ENCODE assay signal across 8 cellular contexts in genomic region chr12:132506730-132507538, GRCh38. TPM values are rescaled to one million over a fixed set of nuclear protein-coding genes. Genes with fewer than 3 reads are reported as not detected.
DNase-seq lines count a peak whose midpoint lies in the region; ATAC-seq lines count a peak whose summit lies in the region.

No MANE protein-coding gene starts in this region.

- H4K8ac ChIP-seq in neuronal stem cell (ENCODE audit: low read depth, low read length), result no peak overlapping the region

- H3K4me3 ChIP-seq in neuronal stem cell (ENCODE audit: low read length in 2 of 2), result peak overlapping the region in 1 of 2 donors; percentile 12

- peaks cover 2 to 13% of the 10 kb centered on the region in 2 donors for H3K36me3 ChIP-seq in neuronal stem cell (replicated peaks in 1 of 2; ENCODE audit: control insufficient read depth in 2 of 2, insufficient read depth in 2 of 2, low read length in 2 of 2)

- no peak for ATAC-seq in HG03025 (IDR thresholded peaks at IDR 0.05; ENCODE audit: low FRiP score, unreplicated experiment)
- ATAC-seq in HG03378 (IDR thresholded peaks at IDR 0.05; ENCODE audit: unreplicated experiment), result no peak

- no peak overlapping the region for H3K4me2 ChIP-seq in neuronal stem cell (ENCODE audit: insufficient read depth, low read length, poor library complexity, severe bottlenecking)

- peak overlapping the region; percentile 80 for H3K23ac ChIP-seq in neuronal stem cell (ENCODE audit: low read depth, low read length, poor library complexity)

- H2BK12ac ChIP-seq in neuronal stem cell (ENCODE audit: low read length), result no peak overlapping the region

- H3K27me3 ChIP-seq in neuronal stem cell (ENCODE audit: control insufficient read depth in 3 of 3, insufficient read depth in 3 of 3, low read depth in 1 of 3, low read length in 3 of 3), result no peaks in the 10 kb centered on the region

- peak overlapping the region; percentile 60 for H3K9ac ChIP-seq in neuronal stem cell (ENCODE audit: low read depth, low read length, poor library complexity)

- H3K27ac ChIP-seq in neuronal stem cell (replicated peaks; ENCODE audit: low read length), result no peak overlapping the region

- H2AK5ac ChIP-seq in neuronal stem cell (ENCODE audit: low read depth, low read length), result peak overlapping the region; percentile 63

- peak overlapping the region; percentile 89 for H3K18ac ChIP-seq in neuronal stem cell (ENCODE audit: low read length)

- no peak overlapping the region for H2AFZ ChIP-seq in neuronal stem cell (ENCODE audit: low read length)

- in situ Hi-C loops in KBM-7 (cut with MboI; ENCODE audit: low pct_unique_long_range_greater_than_20kb, low sequenced_read_pairs), result no loop called here

- H2BK5ac ChIP-seq in neuronal stem cell (ENCODE audit: low read length), result peak overlapping the region; percentile 39

- no peak overlapping the region for H2BK15ac ChIP-seq in neuronal stem cell (ENCODE audit: low read length)

- no peaks in the 10 kb centered on the region for H3K9me3 ChIP-seq in neuronal stem cell (replicated peaks in 1 of 2; ENCODE audit: control insufficient read depth in 2 of 2, insufficient read depth in 1 of 2, low read depth in 1 of 2, low read length in 2 of 2)

- H2BK120ac ChIP-seq in neuronal stem cell (ENCODE audit: low read depth, low read length), result no peak overlapping the region

- no peak overlapping the region for H3K4ac ChIP-seq in neuronal stem cell (ENCODE audit: low read length)

- H3K79me1 ChIP-seq in neuronal stem cell (ENCODE audit: low read depth, low read length), result peaks cover 33% of the 10 kb centered on the region

- no peak overlapping the region for H4K91ac ChIP-seq in neuronal stem cell (ENCODE audit: low read depth, low read length, poor library complexity)

- DNase-seq in GM04504 (ENCODE audit: low read depth) (peak; percentile 28), KBM-7 (peak; percentile 96), activated T-cell treated with anti-CD3 and anti-CD28 coated beads for 48 hours (ENCODE audit: low read depth) (peak; percentile 66), fibroblast of gingiva (ENCODE audit: low read depth) (peak; percentile 53), neuronal stem cell (ENCODE audit: low spot score) (no peak), superior temporal gyrus (ENCODE audit: extremely low spot score) (peak; percentile 38)

- H3K4me1 ChIP-seq in neuronal stem cell (ENCODE audit: control insufficient read depth in 2 of 2, insufficient read depth in 1 of 2, low read depth in 1 of 2, low read length in 2 of 2), result peaks cover 16 to 22% of the 10 kb centered on the region in 2 donors

- H3K14ac ChIP-seq in neuronal stem cell (ENCODE audit: low read length), result peak overlapping the region; percentile 89

- WGBS in neuronal stem cell (ENCODE audit: extremely low coverage in 2 of 2, insufficient read length in 2 of 2, insufficient replicate concordance in 1 of 2), 2 donors, result no CpG with 5 or more reads among the region's 36 CpGs

RNA-seq across cellular contexts. Expression of gene FBRSL1, which starts 17.0 kb away (rescaled TPM):
- 61.7 TPM for polyA plus RNA-seq in neuronal stem cell (2013, experiment 1 of 2)
- polyA plus RNA-seq in neuronal stem cell (2013, experiment 2 of 2), result 70.1 TPM
